ENCODE assay signal across 20 cellular contexts in the genomic region with DNA sequence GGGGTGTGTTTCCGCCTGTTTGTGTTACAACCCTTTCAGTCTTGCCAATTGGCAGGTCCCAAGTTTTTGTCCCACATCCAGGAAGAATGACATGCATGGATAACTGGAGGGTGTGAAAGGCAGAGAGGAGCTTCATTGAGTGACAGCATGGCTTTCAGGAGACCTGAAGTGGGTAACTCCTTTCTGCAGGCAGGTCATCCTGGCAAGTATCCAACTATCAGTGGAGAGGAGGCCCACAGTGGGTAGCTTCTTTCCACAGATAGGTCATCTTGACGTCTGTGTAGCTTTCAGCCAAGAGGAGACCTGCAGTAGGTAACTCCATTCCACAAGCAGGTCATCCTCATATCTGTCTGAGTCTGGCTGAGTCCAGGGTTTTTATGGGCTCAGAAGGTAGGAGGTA.
DNase-seq lines count a peak whose midpoint lies in the region; ATAC-seq and TF ChIP-seq lines count a peak whose summit lies in the region.
"Had no signal": no experiment of that assay in that cellular context is flagged by ENCODE, and none has a peak within 500 bp of the region (broad histone marks: within the 10 kb centered on the region; RNA-seq: fewer than 3 reads in every experiment).

No MANE protein-coding gene starts in this region.

- TF ChIP-seq CTCF in VCaP (conservative IDR thresholded peaks at IDR 0.05), result no peak

- ATAC-seq in Right ventricle myocardium superior (ENCODE audit: poor library complexity) (peak; percentile 28), left cardiac atrium (no peak), GM21390 (IDR thresholded peaks at IDR 0.05; ENCODE audit: unreplicated experiment) (no peak), GM21723 (IDR thresholded peaks at IDR 0.05; ENCODE audit: unreplicated experiment) (no peak)
- ATAC-seq: A549 had no signal

- no peak for DNase-seq in Right ventricle myocardium superior
- DNase-seq in left cardiac atrium, result no peak
- DNase-seq in NCI-H446 (lab: John Stamatoyannopoulos, UW), result peak; percentile 23 to 65
- peak; percentile 51 for DNase-seq in mesenteric fat pad (ENCODE audit: low spot score)
- DNase-seq in substantia nigra (lab: John Stamatoyannopoulos, UW), result no peak
- DNase-seq: 8988T; ACHN; AML-193; BE2C; Calu3; CD4-positive, alpha-beta memory T cell; GF-D8; GM23248; H7; HCEC 1CT had no signal

- intact Hi-C loops in Right ventricle myocardium superior (cut with DNase I) (no loop called here), left cardiac atrium (cut with DNase I) (no loop called here)

- H3K27ac ChIP-seq in VCaP (peak overlapping the region; percentile 48), substantia nigra (ENCODE audit: low read depth, low read length, poor library complexity, severe bottlenecking) (no peak overlapping the region)
- H3K27ac ChIP-seq: A549; BLaER1 treated with 17β-estradiol and CSF1 and Interleukin-3, amounts not matched to agents 10 nM and 100 nM; GM23248 had no signal

Comparison
In these comparisons a context has a peak if more than half of its experiments do, and no peak if none do; other contexts are left out.
1. DNase-seq: peak in NCI-H446 (2 of 2) and mesenteric fat pad (single experiment); none in Right ventricle myocardium superior (single experiment), left cardiac atrium (single experiment) and substantia nigra (0 of 49).